Comparison of ENCODE assay signal across 18 cellular contexts in genomic region chr2:72951303-72952095, GRCh38. TPM values are rescaled to one million over a fixed set of nuclear protein-coding genes. Genes with fewer than 3 reads are reported as not detected.
"Had no signal": no experiment of that assay in that cellular context is flagged by ENCODE, and none has a peak within 500 bp of the region (broad histone marks: within the 10 kb centered on the region; RNA-seq: fewer than 3 reads in every experiment).

No MANE protein-coding gene starts in this region.

- H3K36me3 ChIP-seq: esophagus squamous epithelium had no signal

- ATAC-seq: activated CD4-positive, CD25-positive, alpha-beta regulatory T cell treated with anti-CD3 and anti-CD28 coated beads, Interleukin-2, amount 50 U/mL, for 24 hours; naive thymus-derived CD4-positive, alpha-beta T cell; psoas muscle; sciatic nerve; stimulated activated naive B cell treated with anti-CD40 and anti-IgM and Interleukin-4, amounts not matched to agents 10 μg/mL and 1 μg/mL and 100 μg/mL, for 72 hours had no signal

- H3K27ac ChIP-seq: esophagus squamous epithelium, psoas muscle, spleen had no signal

- DNase-seq: activated CD4-positive, alpha-beta T cell treated with anti-CD3 and anti-CD28 coated beads, Interleukin-2, amount 50 U/mL, for 4 hours; activated effector memory CD4-positive, alpha-beta T cell treated with Interleukin-2 at 50 U/mL for 16 hours; activated T-cell treated with anti-CD3 and anti-CD28 coated beads, Interleukin-2, amount 50 U/mL, for 24 hours; esophagus squamous epithelium; foreskin fibroblast; glutamatergic neuron; naive thymus-derived CD4-positive, alpha-beta T cell; psoas muscle; spleen; stimulated activated CD4-positive, alpha-beta T cell treated with anti-CD3 and anti-CD28 coated beads, Interleukin-1b, Interleukin-23, amount 100 ng/mL, for 48 hours; stimulated activated naive B cell treated with anti-CD40 and anti-IgM and Interleukin-4, amounts not matched to agents 10 μg/mL and 1 μg/mL and 100 μg/mL, for 72 hours; substantia nigra had no signal

- H3K9me3 ChIP-seq: esophagus squamous epithelium, psoas muscle, spleen had no signal

- H3K27me3 ChIP-seq: esophagus squamous epithelium, spleen had no signal

- H3K4me3 ChIP-seq: esophagus squamous epithelium, psoas muscle, spleen had no signal

- H3K4me1 ChIP-seq: esophagus squamous epithelium, psoas muscle had no signal

RNA-seq across cellular contexts. Expression of gene EMX1, which starts 34.2 kb away (rescaled TPM):
- total RNA-seq: chondrocyte; lung microvascular endothelial cell; mononuclear cell; naive thymus-derived CD4-positive, alpha-beta T cell; psoas muscle; sciatic nerve; spleen; T-helper 2 cell treated with Interferon-gamma antibody and Interleukin-4, amounts not matched to agents 100 ng/mL and 5 ng/mL, for 36 hours had no signal
- polyA plus RNA-seq: naive thymus-derived CD4-positive, alpha-beta T cell; spleen had no signal
